In the genomic region with DNA sequence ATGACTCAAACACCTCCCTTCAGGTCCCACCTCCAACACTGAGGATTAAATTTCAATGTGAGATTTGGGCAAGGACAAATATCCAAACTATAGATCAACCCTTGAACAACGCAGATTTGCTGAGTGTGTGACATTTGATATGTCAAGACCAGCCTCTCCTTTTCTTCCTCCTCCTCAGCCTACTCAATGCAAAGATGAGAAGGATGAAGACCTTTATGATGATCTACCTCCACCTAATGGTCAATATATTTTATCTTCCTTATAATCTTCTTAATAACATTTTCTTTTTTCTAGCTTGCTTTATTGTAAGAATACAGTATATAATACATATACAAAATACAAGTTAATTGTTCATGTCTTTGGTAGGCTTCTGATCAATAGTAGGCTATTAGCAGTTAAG, we compare ENCODE assay signal across 17 cellular contexts.
"Had no signal": no experiment of that assay in that cellular context is flagged by ENCODE, and none has a peak within 500 bp of the region (broad histone marks: within the 10 kb centered on the region; RNA-seq: fewer than 3 reads in every experiment).

No MANE protein-coding gene starts in this region.

- H3K27me3 Mint-ChIP-seq: activated B cell treated with CpG ODN at 0.5 μM for 24 hours; activated CD4-positive, alpha-beta memory T cell treated with anti-CD3 and anti-CD28 coated beads, Interleukin-2, amount 10 ng/mL, durations not matched to agents 7 days and 5 days; activated CD8-positive, alpha-beta memory T cell treated with anti-CD3 and anti-CD28 coated beads, Interleukin-2, amount 10 ng/mL, durations not matched to agents 7 days and 5 days; brain had no signal

- H2AFZ ChIP-seq: hepatocyte, parathyroid adenoma had no signal

- H3K4me3 Mint-ChIP-seq: activated B cell treated with CpG ODN at 0.5 μM for 24 hours; activated CD4-positive, alpha-beta memory T cell treated with anti-CD3 and anti-CD28 coated beads, Interleukin-2, amount 10 ng/mL, durations not matched to agents 7 days and 5 days; activated CD8-positive, alpha-beta memory T cell treated with anti-CD3 and anti-CD28 coated beads, Interleukin-2, amount 10 ng/mL, durations not matched to agents 7 days and 5 days; activated naive CD8-positive, alpha-beta T cell treated with anti-CD3 and anti-CD28 coated beads for 36 hours; brain; nephron had no signal

- H3K27me3 ChIP-seq: hepatocyte, spleen, upper lobe of right lung had no signal

- H3K9me3 ChIP-seq: spleen, upper lobe of right lung had no signal

- H3K36me3 ChIP-seq: spleen, upper lobe of right lung had no signal

- H3K4me2 ChIP-seq: hepatocyte had no signal

- DNase-seq: activated B cell treated with CpG ODN at 0.5 μM for 24 hours; activated CD4-positive, alpha-beta memory T cell treated with anti-CD3 and anti-CD28 coated beads, Interleukin-2, amount 10 ng/mL, durations not matched to agents 7 days and 5 days; activated CD4-positive, alpha-beta T cell treated with anti-CD3 and anti-CD28 coated beads for 4 hours; activated CD8-positive, alpha-beta memory T cell treated with anti-CD3 and anti-CD28 coated beads, Interleukin-2, amount 10 ng/mL, durations not matched to agents 7 days and 5 days; activated naive CD8-positive, alpha-beta T cell treated with anti-CD3 and anti-CD28 coated beads for 36 hours; amygdala; central memory CD4-positive, alpha-beta T cell; midbrain; spleen; stimulated activated naive CD4-positive, alpha-beta T cell; T-helper 9 cell; upper lobe of right lung had no signal

- H3K4me1 ChIP-seq: parathyroid adenoma, spleen, upper lobe of right lung had no signal

- H3K27ac ChIP-seq: coronary artery, hepatocyte, parathyroid adenoma, spleen, upper lobe of right lung had no signal

- ATAC-seq: activated CD8-positive, alpha-beta memory T cell treated with anti-CD3 and anti-CD28 coated beads, Interleukin-2, amount 10 ng/mL, durations not matched to agents 7 days and 5 days; upper lobe of right lung had no signal

- H3K4me3 ChIP-seq: coronary artery, hepatocyte, spleen, upper lobe of right lung had no signal

- H3K4me1 Mint-ChIP-seq: activated B cell treated with CpG ODN at 0.5 μM for 24 hours; activated CD4-positive, alpha-beta memory T cell treated with anti-CD3 and anti-CD28 coated beads, Interleukin-2, amount 10 ng/mL, durations not matched to agents 7 days and 5 days; activated CD8-positive, alpha-beta memory T cell treated with anti-CD3 and anti-CD28 coated beads, Interleukin-2, amount 10 ng/mL, durations not matched to agents 7 days and 5 days; activated naive CD8-positive, alpha-beta T cell treated with anti-CD3 and anti-CD28 coated beads for 36 hours; brain; nephron had no signal

- H3K36me3 Mint-ChIP-seq: activated CD8-positive, alpha-beta memory T cell treated with anti-CD3 and anti-CD28 coated beads, Interleukin-2, amount 10 ng/mL, durations not matched to agents 7 days and 5 days; activated naive CD8-positive, alpha-beta T cell treated with anti-CD3 and anti-CD28 coated beads for 36 hours; brain had no signal

- H3K27ac Mint-ChIP-seq: activated B cell treated with CpG ODN at 0.5 μM for 24 hours; activated CD4-positive, alpha-beta memory T cell treated with anti-CD3 and anti-CD28 coated beads, Interleukin-2, amount 10 ng/mL, durations not matched to agents 7 days and 5 days; activated CD8-positive, alpha-beta memory T cell treated with anti-CD3 and anti-CD28 coated beads, Interleukin-2, amount 10 ng/mL, durations not matched to agents 7 days and 5 days; activated naive CD8-positive, alpha-beta T cell treated with anti-CD3 and anti-CD28 coated beads for 36 hours; nephron had no signal

- H3K9me3 Mint-ChIP-seq: activated B cell treated with CpG ODN at 0.5 μM for 24 hours; activated naive CD8-positive, alpha-beta T cell treated with anti-CD3 and anti-CD28 coated beads for 36 hours; brain; nephron had no signal

- H3K79me2 ChIP-seq: hepatocyte, parathyroid adenoma had no signal

- H3K9ac ChIP-seq: parathyroid adenoma had no signal
